Comparison of ENCODE assay signal across 20 cellular contexts in genomic region chr7:153034791-153035190, GRCh38.
"Had no signal": no experiment of that assay in that cellular context is flagged by ENCODE, and none has a peak within 500 bp of the region (broad histone marks: within the 10 kb centered on the region; RNA-seq: fewer than 3 reads in every experiment).

No MANE protein-coding gene starts in this region.

- H2AFZ ChIP-seq: PC-9 had no signal

- H3K4me2 ChIP-seq: PC-9 had no signal

- DNase-seq: IMR-90, KBM-7, NCI-H1092, NCI-H1105 treated with DMSO at 0.1 percent for 48 hours, NCI-H1417 treated with DMSO at 0.1 percent for 48 hours, NCI-H146, NCI-H1694 treated with DMSO at 0.1 percent for 48 hours, NCI-H1930, NCI-H2227 treated with DMSO at 0.1 percent for 48 hours, NCI-H446 treated with DMSO at 0.1 percent for 48 hours, NCI-H510A treated with DMSO at 0.1 percent for 48 hours, NCI-H526, NCI-H748 treated with DMSO at 0.1 percent for 48 hours, OCI-M1, PC-9, Peyer's patch, Right ventricle myocardium superior, SIG-M5 had no signal

- H3K36me3 ChIP-seq: Peyer's patch, SJSA1 had no signal

- H3K27ac ChIP-seq: PC-9, Peyer's patch, SJSA1, SK-N-MC had no signal

- H3K4me1 ChIP-seq: Peyer's patch, SJSA1 had no signal

- H3K27me3 ChIP-seq: Peyer's patch, SJSA1 had no signal

- H3K4me3 ChIP-seq: PC-9, Peyer's patch, SJSA1, SK-N-MC had no signal

- H3K9me3 ChIP-seq: Peyer's patch, SJSA1 had no signal
